16 cellular contexts compared by ENCODE assay signal in genomic region chr11:1871531-1871930, GRCh38. TPM values are rescaled to one million over a fixed set of nuclear protein-coding genes. Genes with fewer than 3 reads are reported as not detected.
DNase-seq lines count a peak whose midpoint lies in the region; ATAC-seq and TF ChIP-seq lines count a peak whose summit lies in the region.
"Had no signal": no experiment of that assay in that cellular context is flagged by ENCODE, and none has a peak within 500 bp of the region (broad histone marks: within the 10 kb centered on the region; RNA-seq: fewer than 3 reads in every experiment).

No MANE protein-coding gene starts in this region.

- intact Hi-C loops in gastrocnemius medialis (cut with DNase I; ENCODE audit: low total_unique reads): no loop called here

- H3K79me1 ChIP-seq in trophoblast cell (ENCODE audit: low read length): peaks cover 1% of the 10 kb centered on the region

- TF ChIP-seq CTCF in right atrium auricular region (IDR thresholded peaks at IDR 0.05) (no peak), gastrocnemius medialis (IDR thresholded peaks at IDR 0.05 in 4 of 5, conservative IDR thresholded peaks at IDR 0.05 in 1 of 5) (no peak)

- H3K27me3 ChIP-seq in right atrium auricular region (no peaks in the 10 kb centered on the region), gastrocnemius medialis (peaks cover 34 to 67% (median 63%) of the 10 kb centered on the region in 3 donors), trophoblast cell (ENCODE audit: insufficient read depth, low read length) (no peaks in the 10 kb centered on the region)

- H3K9me3 ChIP-seq in right atrium auricular region: no peaks in the 10 kb centered on the region
- H3K9me3 ChIP-seq in gastrocnemius medialis: no peaks in the 10 kb centered on the region
- no peaks in the 10 kb centered on the region for H3K9me3 ChIP-seq in trophoblast cell (ENCODE audit: insufficient read depth, low read depth, low read length)

- no peak overlapping the region for H4K91ac ChIP-seq in trophoblast cell (ENCODE audit: low read depth, low read length)

- peaks cover 0 to 39% of the 10 kb centered on the region in 2 donors for H3K4me1 ChIP-seq in right atrium auricular region
- peaks cover 5 to 22% of the 10 kb centered on the region in 2 donors for H3K4me1 ChIP-seq in gastrocnemius medialis
- H3K4me1 ChIP-seq in trophoblast cell (ENCODE audit: control insufficient read depth in 1 of 2, insufficient read depth in 2 of 2, low read length in 2 of 2): peaks cover 4 to 5% of the 10 kb centered on the region in 2 experiments

- peaks cover 89% of the 10 kb centered on the region for H3K4me1 Mint-ChIP-seq in stimulated activated naive CD8-positive, alpha-beta T cell treated with anti-CD3 and anti-CD28 coated beads, Interleukin-15, amount 100 ng/mL, for 72 hours

- H3K14ac ChIP-seq in trophoblast cell (ENCODE audit: low read length): no peak overlapping the region

- no peak overlapping the region for H3K23ac ChIP-seq in trophoblast cell (ENCODE audit: low read length)

- in situ Hi-C loops in gastrocnemius medialis (cut with MboI; ENCODE audit: low sequenced_read_pairs in 4 of 4): no loop called here

- no peaks in the 10 kb centered on the region for H3K9me3 Mint-ChIP-seq in stimulated activated naive CD8-positive, alpha-beta T cell treated with anti-CD3 and anti-CD28 coated beads, Interleukin-15, amount 100 ng/mL, for 72 hours

- H4K12ac ChIP-seq in trophoblast cell (ENCODE audit: low read depth, low read length): no peak overlapping the region

- no peak overlapping the region for H2BK120ac ChIP-seq in trophoblast cell (ENCODE audit: insufficient read depth, low read length, poor library complexity)

- H3K4me3 Mint-ChIP-seq in stimulated activated naive CD8-positive, alpha-beta T cell treated with anti-CD3 and anti-CD28 coated beads, Interleukin-15, amount 100 ng/mL, for 72 hours: no peak overlapping the region

- H3K27me3 Mint-ChIP-seq in stimulated activated naive CD8-positive, alpha-beta T cell treated with anti-CD3 and anti-CD28 coated beads, Interleukin-15, amount 100 ng/mL, for 72 hours: no peaks in the 10 kb centered on the region

- H3K4me3 ChIP-seq in right atrium auricular region: peak overlapping the region; percentile 14 to 47
- peak overlapping the region in 3 of 4 donors; percentile 17 to 37 (median 21) for H3K4me3 ChIP-seq in gastrocnemius medialis
- H3K4me3 ChIP-seq in trophoblast cell (ENCODE audit: low read depth, low read length): no peak overlapping the region
- H3K4me3 ChIP-seq: PC-9 had no signal

- peak overlapping the region; percentile 26 to 67 for H3K27ac Mint-ChIP-seq in stimulated activated naive CD8-positive, alpha-beta T cell treated with anti-CD3 and anti-CD28 coated beads, Interleukin-15, amount 100 ng/mL, for 72 hours
- H3K27ac Mint-ChIP-seq: progenitor cell of endocrine pancreas had no signal

- no peak overlapping the region for H2BK5ac ChIP-seq in trophoblast cell (ENCODE audit: low read depth, low read length, poor library complexity)

- H2BK12ac ChIP-seq in trophoblast cell (ENCODE audit: low read length): no peak overlapping the region

- TF ChIP-seq POLR2A in gastrocnemius medialis (IDR thresholded peaks at IDR 0.05): no peak

- H3K27ac ChIP-seq in right atrium auricular region (peak overlapping the region; percentile 26 to 51), gastrocnemius medialis (peak overlapping the region; percentile 58 to 73 (median 69)), trophoblast cell (ENCODE audit: low read depth, low read length) (no peak overlapping the region)
- H3K27ac ChIP-seq: PC-9 had no signal

- H3K36me3 ChIP-seq in right atrium auricular region (no peaks in the 10 kb centered on the region), gastrocnemius medialis (no peaks in the 10 kb centered on the region), trophoblast cell (ENCODE audit: control insufficient read depth in 1 of 2, insufficient read depth in 2 of 2, low read length in 2 of 2) (no peaks in the 10 kb centered on the region)

- no peaks in the 10 kb centered on the region for H3K79me2 ChIP-seq in trophoblast cell (ENCODE audit: control insufficient read depth, insufficient read depth, low read length, poor library complexity)

- no peak overlapping the region for H2AK5ac ChIP-seq in trophoblast cell (ENCODE audit: low read length)

- H2AFZ ChIP-seq in trophoblast cell (ENCODE audit: insufficient read depth, low read length, poor library complexity): no peak overlapping the region
- H2AFZ ChIP-seq: PC-9 had no signal

- no peak for ATAC-seq in stimulated activated naive CD8-positive, alpha-beta T cell treated with anti-CD3 and anti-CD28 coated beads, Interleukin-15, amount 100 ng/mL, for 72 hours
- no peak for ATAC-seq in stimulated activated naive CD8-positive, alpha-beta T cell treated with anti-CD3 and anti-CD28 coated beads, Interleukin-15, Interleukin-2, amounts not matched to agents 100 U/mL and 50 U/mL, for 24 hours
- ATAC-seq in gastrocnemius medialis (no peak), HG02840 (IDR thresholded peaks at IDR 0.05; ENCODE audit: low FRiP score, unreplicated experiment) (no peak)
- ATAC-seq: HCT116 had no signal

- H4K8ac ChIP-seq in trophoblast cell (ENCODE audit: low read depth, low read length): no peak overlapping the region

- H3K9ac ChIP-seq in trophoblast cell (ENCODE audit: low read length): no peak overlapping the region

- DNase-seq in stimulated activated naive CD8-positive, alpha-beta T cell treated with anti-CD3 and anti-CD28 coated beads, Interleukin-15, amount 100 ng/mL, for 72 hours: no peak
- no peak for DNase-seq in stimulated activated naive CD8-positive, alpha-beta T cell treated with anti-CD3 and anti-CD28 coated beads, Interleukin-15, Interleukin-2, amounts not matched to agents 100 U/mL and 50 U/mL, for 24 hours
- DNase-seq in right atrium auricular region (ENCODE audit: low spot score): no peak
- DNase-seq in gastrocnemius medialis: no peak
- DNase-seq in trophoblast cell: no peak
- no peak for DNase-seq in NCI-H1417 (lab: John Stamatoyannopoulos, UW)
- no peak for DNase-seq in NCI-H748 treated with DMSO at 0.1 percent for 48 hours (lab: John Stamatoyannopoulos, UW)
- DNase-seq: KG1, NCI-H146, NCI-H446 treated with DMSO at 0.1 percent for 48 hours, PC-9 had no signal

- no peak overlapping the region for H3K4me2 ChIP-seq in trophoblast cell (ENCODE audit: low read length)
- H3K4me2 ChIP-seq: PC-9 had no signal

- no CpG with 5 or more reads among the region's 15 CpGs for WGBS in trophoblast cell (ENCODE audit: extremely low coverage, insufficient coverage, insufficient read length)

- H3K4ac ChIP-seq in trophoblast cell (ENCODE audit: low read depth, low read length): no peak overlapping the region

- H3K18ac ChIP-seq in trophoblast cell (ENCODE audit: low read length): no peak overlapping the region

RNA-seq across cellular contexts. Expression of gene LSP1, which starts 18.6 kb away (rescaled TPM):
- total RNA-seq in right atrium auricular region (10 to 100 TPM in 1 of 2 donors, 1 to 10 TPM in 1; 7.9 to 12.1 TPM), gastrocnemius medialis (10 to 100 TPM in 1 of 4 donors, 1 to 10 TPM in 3; 3.0 to 13.5 (median 5.5) TPM)
- 0.67 and 0.68 TPM in 2 replicates for polyA plus RNA-seq in trophoblast cell (2013)
- total RNA-seq: progenitor cell of endocrine pancreas had no signal

RNA-seq across cellular contexts. Expression of gene PRR33, which starts 20.2 kb away (rescaled TPM):
- under 1 TPM in 1 of 2 donors, not detected in 1; 0.33 TPM for total RNA-seq in right atrium auricular region
- 1 to 10 TPM in 2 of 4 donors, under 1 TPM in 2; 0.16 to 2.3 (median 1.0) TPM for total RNA-seq in gastrocnemius medialis
- polyA plus RNA-seq in trophoblast cell (2013): not detected in 2 replicates
- total RNA-seq: cerebellum, esophagus mucosa, PC-9, progenitor cell of endocrine pancreas had no signal

RNA-seq across cellular contexts. Expression of gene TNNI2, which starts 32.8 kb away (rescaled TPM):
- total RNA-seq in right atrium auricular region: not detected
- total RNA-seq in gastrocnemius medialis: 1,000 to 10,000 TPM; 1,499 to 3,728 (median 2,254) TPM
- polyA plus RNA-seq in trophoblast cell (2013): 1.1 and 1.7 TPM in 2 replicates
- total RNA-seq: cerebellum had no signal

RNA-seq across cellular contexts. Expression of gene SYT8, which starts 36.7 kb away (rescaled TPM):
- total RNA-seq in right atrium auricular region (not detected), gastrocnemius medialis (not detected)
- polyA plus RNA-seq in trophoblast cell (2013): 1.1 and 1.4 TPM in 2 replicates
- total RNA-seq: cerebellum had no signal

RNA-seq across cellular contexts. Expression of gene TNNT3, which starts 48.0 kb away (rescaled TPM):
- total RNA-seq in right atrium auricular region (10 to 100 TPM; 12.8 to 16.4 TPM), gastrocnemius medialis (1,000 to 10,000 TPM; 1,260 to 3,441 (median 1,835) TPM)
- 4.2 and 4.5 TPM in 2 replicates for polyA plus RNA-seq in trophoblast cell (2013)
- total RNA-seq: PC-9, progenitor cell of endocrine pancreas had no signal

Comparison
In these comparisons a context has a peak if more than half of its experiments do, and no peak if none do; other contexts are left out.
1. RNA of gene TNNI2, which starts 32.8 kb away (total RNA-seq): 1,499 to 3,728 TPM in gastrocnemius medialis; not detected in right atrium auricular region; every median in the first group is over 1,000 times any median in the second.